20 cellular contexts compared by ENCODE assay signal in genomic region chr12:10354502-10354901, GRCh38. TPM values are rescaled to one million over a fixed set of nuclear protein-coding genes. Genes with fewer than 3 reads are reported as not detected.
A peak's percentile ranks its signal among the peaks of the same experiment; 100 is the strongest.
DNase-seq lines count a peak whose midpoint lies in the region; ATAC-seq, FAIRE-seq and TF ChIP-seq lines count a peak whose summit lies in the region.
"Had no signal": no experiment of that assay in that cellular context is flagged by ENCODE, and none has a peak within 500 bp of the region (broad histone marks: within the 10 kb centered on the region; RNA-seq: fewer than 3 reads in every experiment).

No MANE protein-coding gene starts in this region.

- no peaks in the 10 kb centered on the region for H3K36me3 Mint-ChIP-seq in mesothelial cell of epicardium

- no peak for FAIRE-seq in bronchial epithelial cell (lab: Jason Lieb, UNC)
- FAIRE-seq: GM18507 had no signal

- H3K27me3 ChIP-seq in bronchial epithelial cell (ENCODE audit: control insufficient read depth, insufficient read depth, low read length): no peaks in the 10 kb centered on the region
- H3K27me3 ChIP-seq: heart right ventricle, stomach had no signal

- no peak for TF ChIP-seq CTCF in bronchial epithelial cell (IDR thresholded peaks at IDR 0.05; ENCODE audit: insufficient read depth, low read length, severe bottlenecking)
- TF ChIP-seq CTCF in mesothelial cell of epicardium (IDR thresholded peaks at IDR 0.05; ENCODE audit: unreplicated experiment): no peak
- TF ChIP-seq CTCF in omental fat pad (IDR thresholded peaks at IDR 0.05): no peak

- no peak overlapping the region for H3K4me3 ChIP-seq in bronchial epithelial cell (ENCODE audit: low read depth, low read length)
- H3K4me3 ChIP-seq: heart right ventricle, skin epidermis, stomach had no signal

- peaks cover 10% of the 10 kb centered on the region for H3K4me1 Mint-ChIP-seq in mesothelial cell of epicardium

- no peaks in the 10 kb centered on the region for H3K27me3 Mint-ChIP-seq in mesothelial cell of epicardium (ENCODE audit: low read depth)
- H3K27me3 Mint-ChIP-seq: activated CD8-positive, alpha-beta T cell treated with anti-CD3 and anti-CD28 coated beads for 36 hours had no signal

- H3K36me3 ChIP-seq in bronchial epithelial cell (ENCODE audit: control insufficient read depth, insufficient read depth, low read length): peaks cover 2% of the 10 kb centered on the region
- H3K36me3 ChIP-seq: heart right ventricle, stomach had no signal

- ATAC-seq in omental fat pad (ENCODE audit: low FRiP score): no peak
- ATAC-seq in HG02973 (IDR thresholded peaks at IDR 0.05; ENCODE audit: unreplicated experiment): no peak
- ATAC-seq: activated CD8-positive, alpha-beta T cell treated with anti-CD3 and anti-CD28 coated beads for 36 hours; heart right ventricle; left lobe of liver had no signal

- no peak overlapping the region for H3K4me3 Mint-ChIP-seq in mesothelial cell of epicardium
- H3K4me3 Mint-ChIP-seq: activated CD8-positive, alpha-beta T cell treated with anti-CD3 and anti-CD28 coated beads for 36 hours; nephron progenitor cell had no signal

- peak; percentile 76 for DNase-seq in ELR (ENCODE audit: low read depth)
- DNase-seq in LHCN-M2 (ENCODE audit: low read depth): peak; percentile 80
- DNase-seq in bronchial epithelial cell (ENCODE audit: low read depth): peak; percentile 22
- DNase-seq in mesothelial cell of epicardium (ENCODE audit: low spot score in 2 of 2, unreplicated experiment in 2 of 2): no peak
- DNase-seq in omental fat pad (ENCODE audit: low spot score): no peak
- no peak for DNase-seq in HT-29 (ENCODE audit: low spot score)
- no peak for DNase-seq in T-helper 1 cell
- DNase-seq: activated CD8-positive, alpha-beta T cell treated with anti-CD3 and anti-CD28 coated beads for 36 hours; activated effector memory CD4-positive, alpha-beta T cell treated with anti-CD3 and anti-CD28 coated beads, Interleukin-2, amount 50 U/mL, for 16 hours; GOT3; heart right ventricle; nephron progenitor cell; RPMI8226; stomach had no signal

- H3K27ac Mint-ChIP-seq in mesothelial cell of epicardium: peak overlapping the region; percentile 60
- H3K27ac Mint-ChIP-seq: activated CD8-positive, alpha-beta T cell treated with anti-CD3 and anti-CD28 coated beads for 36 hours; nephron progenitor cell had no signal

- H3K9me3 Mint-ChIP-seq in mesothelial cell of epicardium: peaks cover 26% of the 10 kb centered on the region

RNA-seq across cellular contexts. Expression of gene KLRK1, which starts 35.3 kb away (rescaled TPM):
- total RNA-seq in LHCN-M2 (2014; rRNA removed) (0.26 and 0.40 TPM in 2 replicates), bronchial epithelial cell (not detected in 2 replicates), mesothelial cell of epicardium (not detected in 3 replicates), omental fat pad (1 to 10 TPM; 2.7 to 6.5 (median 4.2) TPM)
- 0.05 TPM for polyA plus RNA-seq in LHCN-M2 (2012)
- total RNA-seq in HT-29 (2014; rRNA removed; shearing (Covaris generic)): 0.05 TPM in 1 of 2 replicates, not detected in the other
- total RNA-seq: NCI-H460 had no signal

RNA-seq across cellular contexts. Expression of gene KLRD1, which starts 46.8 kb away (rescaled TPM):
- total RNA-seq in LHCN-M2 (2014; rRNA removed) (not detected in 2 replicates), bronchial epithelial cell (0.26 and 0.53 TPM in 2 replicates), mesothelial cell of epicardium (0.51 to 0.81 TPM (median 0.65 TPM) in 3 replicates), omental fat pad (1 to 10 TPM; 2.2 to 4.6 (median 3.1) TPM)
- polyA plus RNA-seq in LHCN-M2 (2012): not detected
- total RNA-seq in HT-29 (2014; rRNA removed; shearing (Covaris generic)): not detected in 2 replicates
- total RNA-seq: NCI-H460 had no signal

RNA-seq across cellular contexts. Expression of gene KLRC4, which starts 55.1 kb away (rescaled TPM):
- not detected in 2 replicates for total RNA-seq in LHCN-M2 (2014; rRNA removed)
- not detected for polyA plus RNA-seq in LHCN-M2 (2012)
- not detected in 2 replicates for total RNA-seq in bronchial epithelial cell
- total RNA-seq in mesothelial cell of epicardium: not detected in 3 replicates
- total RNA-seq in omental fat pad: under 1 TPM in 2 of 4 donors, not detected in 2; 0.63 to 0.96 TPM
- total RNA-seq in HT-29 (2014; rRNA removed; shearing (Covaris generic)): 0.10 TPM in 1 of 2 replicates, not detected in the other
- total RNA-seq: left lobe of liver; NCI-H460; T-helper 2 cell treated with Interferon-gamma antibody and Interleukin-4, amounts not matched to agents 100 ng/mL and 5 ng/mL, for 36 hours had no signal
- polyA plus RNA-seq: heart right ventricle had no signal

Comparison
In these comparisons a context has a peak if more than half of its experiments do, and no peak if none do; other contexts are left out.
1. DNase-seq: peak in ELR (single experiment), LHCN-M2 (single experiment) and bronchial epithelial cell (single experiment); none in mesothelial cell of epicardium (0 of 2), omental fat pad (single experiment), HT-29 (single experiment) and T-helper 1 cell (0 of 5).